ENCODE assay signal across 25 cellular contexts in the genomic region with DNA sequence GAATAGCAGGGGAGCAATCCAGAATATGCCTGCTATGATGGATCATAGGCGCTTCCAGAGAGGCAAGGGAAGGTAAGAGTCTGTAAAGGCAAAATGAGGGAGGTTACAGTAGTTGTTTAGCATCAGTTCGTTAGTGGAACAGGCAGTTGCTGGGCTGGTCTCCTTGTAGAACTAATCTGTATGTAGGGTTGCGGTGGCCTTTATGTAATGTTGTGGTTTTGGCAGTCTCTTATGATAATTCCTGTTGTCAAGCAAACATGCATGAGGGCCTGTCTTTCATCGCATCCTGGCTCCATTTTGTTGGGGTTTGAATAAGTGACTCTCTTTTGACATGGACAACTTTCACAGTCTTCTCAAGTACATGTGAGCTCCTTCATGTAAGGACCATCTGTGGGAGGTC.
DNase-seq lines count a peak whose midpoint lies in the region; ATAC-seq and TF ChIP-seq lines count a peak whose summit lies in the region.
"Had no signal": no experiment of that assay in that cellular context is flagged by ENCODE, and none has a peak within 500 bp of the region (broad histone marks: within the 10 kb centered on the region; RNA-seq: fewer than 3 reads in every experiment).

No MANE protein-coding gene starts in this region.

- ATAC-seq in DND-41 (ENCODE audit: insufficient read depth, low read depth) (peak; percentile 38; the same call in 1 of the 3 replicates), GM21717 (IDR thresholded peaks at IDR 0.05; ENCODE audit: unreplicated experiment) (no peak), heart left ventricle (no peak)
- ATAC-seq: GM12878, GM23338, HepG2, SK-N-SH treated with all-trans-retinoic acid at 6 μM for 48 hours, T-cell had no signal

- peak; percentile 21 for DNase-seq in DND-41
- DNase-seq in HL-60 (ENCODE audit: low read depth in 1 of 2, low spot score in 1 of 2), result peak in 1 of 2 experiments; percentile 73
- peak; percentile 73 for DNase-seq in NOMO-1 treated with DMSO at 0.1 percent for 48 hours (lab: John Stamatoyannopoulos, UW; ENCODE audit: unreplicated experiment)
- DNase-seq in astrocyte of the hippocampus (ENCODE audit: low read depth, low spot score), result peak; percentile 16
- no peak for DNase-seq in heart left ventricle
- no peak for DNase-seq in DMS153 (lab: John Stamatoyannopoulos, UW)
- DNase-seq in transverse colon, result no peak
- DNase-seq: ACHN, AML-193, GF-D8, HCEC 1CT, NCI-H1105, NCI-H1694, NCI-H2227 treated with DMSO at 0.1 percent for 48 hours, NCI-H510A treated with DMSO at 0.1 percent for 48 hours, RPMI8226, SHP77 treated with DMSO at 0.1 percent for 48 hours had no signal

- no peaks in the 10 kb centered on the region for H3K36me3 ChIP-seq in DND-41 (ENCODE audit: insufficient read depth, low read length)
- H3K36me3 ChIP-seq in heart left ventricle, result no peaks in the 10 kb centered on the region
- no peaks in the 10 kb centered on the region for H3K36me3 ChIP-seq in transverse colon

- in situ Hi-C loops in transverse colon (cut with MboI; ENCODE audit: low pct_ligation_motif_present in 1 of 4, low pct_unique_long_range_greater_than_20kb in 1 of 4, low sequenced_read_pairs in 3 of 4), result no loop called here

- no peaks in the 10 kb centered on the region for H3K27me3 ChIP-seq in DND-41 (ENCODE audit: insufficient read depth, low read length, poor library complexity)
- H3K27me3 ChIP-seq in HL-60 (ENCODE audit: insufficient read depth, poor library complexity, severe bottlenecking), result no peaks in the 10 kb centered on the region
- H3K27me3 ChIP-seq in heart left ventricle, result no peaks in the 10 kb centered on the region
- H3K27me3 ChIP-seq in transverse colon, result no peaks in the 10 kb centered on the region

- H4K20me1 ChIP-seq in DND-41 (ENCODE audit: insufficient read depth, low read length), result no peaks in the 10 kb centered on the region

- TF ChIP-seq CTCF in DND-41 (IDR thresholded peaks at IDR 0.05; ENCODE audit: borderline replicate concordance, extremely low read depth, low read length, poor library complexity, severe bottlenecking), result no peak
- TF ChIP-seq CTCF in HL-60 (IDR thresholded peaks at IDR 0.05; ENCODE audit: insufficient read depth, low read length), result no peak
- TF ChIP-seq CTCF in heart left ventricle (IDR thresholded peaks at IDR 0.05), result no peak
- no peak for TF ChIP-seq CTCF in transverse colon (IDR thresholded peaks at IDR 0.05)

- no peaks in the 10 kb centered on the region for H3K79me2 ChIP-seq in DND-41 (ENCODE audit: insufficient read depth, low read length)

- intact Hi-C loops in heart left ventricle (cut with DNase I), result no loop called here
- intact Hi-C loops in transverse colon (cut with DNase I; ENCODE audit: low total_unique reads), result no loop called here

- H3K4me1 ChIP-seq in DND-41 (ENCODE audit: insufficient read depth, low read length), result peaks cover 17% of the 10 kb centered on the region
- peaks cover 0 to 5% (median 0%) of the 10 kb centered on the region in 12 donors for H3K4me1 ChIP-seq in heart left ventricle
- H3K4me1 ChIP-seq in transverse colon, result peaks cover 0 to 5% (median 0%) of the 10 kb centered on the region in 4 donors

- 84 to 95% (median 90%) methylated on average over 4 of the region's 4 CpGs for WGBS in heart left ventricle, 4 donors
- WGBS in transverse colon (ENCODE audit: low coverage in 1 of 2), 2 donors, result 78 to 87% methylated on average over 3 to 4 of the region's 4 CpGs

- TF ChIP-seq EP300 in transverse colon (IDR thresholded peaks at IDR 0.05; ENCODE audit: low read depth), result no peak

- H3K4me3 ChIP-seq in DND-41 (ENCODE audit: low read depth in 1 of 2, low read length in 2 of 2) (no peak overlapping the region), HL-60 (replicated peaks; ENCODE audit: insufficient read depth, low read length) (no peak overlapping the region), heart left ventricle (no peak overlapping the region), transverse colon (no peak overlapping the region)
- H3K4me3 ChIP-seq: GM12878, GM23338 had no signal

- no peaks in the 10 kb centered on the region for H3K9me3 ChIP-seq in DND-41 (ENCODE audit: insufficient read depth, low read length, severe bottlenecking)
- H3K9me3 ChIP-seq in heart left ventricle, result no peaks in the 10 kb centered on the region
- no peaks in the 10 kb centered on the region for H3K9me3 ChIP-seq in transverse colon

- H3K27ac ChIP-seq in DND-41 (ENCODE audit: low read length) (no peak overlapping the region), HL-60 (replicated peaks) (peak overlapping the region; percentile 43), heart left ventricle (no peak overlapping the region), transverse colon (no peak overlapping the region)
- H3K27ac ChIP-seq: C4-2B, KMS-11 had no signal

- no peak overlapping the region for H3K9ac ChIP-seq in DND-41 (ENCODE audit: low read depth, low read length)
- H3K9ac ChIP-seq: KMS-11 had no signal

- H2AFZ ChIP-seq in DND-41 (ENCODE audit: low read depth, low read length), result no peak overlapping the region
- H2AFZ ChIP-seq: GM23338 had no signal

- TF ChIP-seq POLR2A in heart left ventricle (IDR thresholded peaks at IDR 0.05), result no peak
- no peak for TF ChIP-seq POLR2A in transverse colon (IDR thresholded peaks at IDR 0.05)

- no peak overlapping the region for H3K4me2 ChIP-seq in DND-41 (ENCODE audit: insufficient read depth, low read length)
- H3K4me2 ChIP-seq: GM23338, KMS-11 had no signal

Comparison
In these comparisons a context has a peak if more than half of its experiments do, and no peak if none do; other contexts are left out.
1. DNase-seq: peak in DND-41 (single experiment), NOMO-1 treated with DMSO at 0.1 percent for 48 hours (single experiment) and astrocyte of the hippocampus (single experiment); none in heart left ventricle (0 of 5), DMS153 (single experiment) and transverse colon (single experiment).